ENCODE assay signal across 17 cellular contexts in the genomic region with DNA sequence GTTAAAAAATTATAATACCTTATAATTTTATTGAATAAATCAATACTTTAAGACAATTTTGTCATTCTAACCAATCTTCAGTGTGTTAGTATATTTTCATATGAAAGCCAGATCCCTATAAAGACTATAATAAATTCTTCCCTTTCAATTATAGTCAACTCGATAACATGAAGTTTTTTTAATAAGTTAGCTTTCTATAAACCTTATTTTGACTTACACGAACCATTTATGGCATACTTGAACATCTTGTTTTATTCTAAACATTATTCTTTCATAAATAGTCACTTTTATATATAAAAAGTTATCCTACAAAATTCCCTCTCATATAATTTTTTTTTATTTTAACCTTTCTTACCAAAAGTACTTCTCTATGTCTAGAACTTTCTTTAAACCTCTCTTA.
DNase-seq lines count a peak whose midpoint lies in the region; TF ChIP-seq lines count a peak whose summit lies in the region.
"Had no signal": no experiment of that assay in that cellular context is flagged by ENCODE, and none has a peak within 500 bp of the region (broad histone marks: within the 10 kb centered on the region; RNA-seq: fewer than 3 reads in every experiment).

No MANE protein-coding gene starts in this region.

- no peaks in the 10 kb centered on the region for H3K9me3 ChIP-seq in OCI-LY7 (ENCODE audit: low read length)

- no peaks in the 10 kb centered on the region for H3K36me3 ChIP-seq in OCI-LY7 (ENCODE audit: insufficient read depth, low read length)
- H3K36me3 ChIP-seq: BLaER1 treated with 17β-estradiol and CSF1 and Interleukin-3, amounts not matched to agents 10 nM and 100 nM had no signal

- intact Hi-C loops in OCI-LY7 (cut with micrococcal nuclease; ENCODE audit: unreplicated experiment), result no loop called here
- intact Hi-C loops in activated CD4-positive, alpha-beta memory T cell treated with anti-CD3 and anti-CD28 coated beads for 36 hours (cut with micrococcal nuclease), result no loop called here

- H3K27ac ChIP-seq in OCI-LY7 (ENCODE audit: low read depth, low read length, poor library complexity, severe bottlenecking), result no peak overlapping the region
- H3K27ac ChIP-seq: BLaER1 treated with 17β-estradiol and CSF1 and Interleukin-3, amounts not matched to agents 10 nM and 100 nM had no signal

- no peaks in the 10 kb centered on the region for H4K20me1 ChIP-seq in OCI-LY7 (ENCODE audit: insufficient read depth, low read length)
- H4K20me1 ChIP-seq: BLaER1 treated with 17β-estradiol and CSF1 and Interleukin-3, amounts not matched to agents 10 nM and 100 nM had no signal

- H3K27me3 Mint-ChIP-seq in activated CD4-positive, alpha-beta memory T cell treated with anti-CD3 and anti-CD28 coated beads for 36 hours, result peaks cover 27% of the 10 kb centered on the region

- no peaks in the 10 kb centered on the region for H3K9me3 Mint-ChIP-seq in activated CD4-positive, alpha-beta memory T cell treated with anti-CD3 and anti-CD28 coated beads for 36 hours
- H3K9me3 Mint-ChIP-seq: CD8-positive, alpha-beta T cell had no signal

- H3K4me1 ChIP-seq in OCI-LY7 (ENCODE audit: insufficient read depth, low read length, poor library complexity, severe bottlenecking), result no peaks in the 10 kb centered on the region

- H3K79me2 ChIP-seq in OCI-LY7 (ENCODE audit: insufficient read depth, low read depth, low read length), result no peaks in the 10 kb centered on the region

- no peak overlapping the region for H3K4me3 ChIP-seq in OCI-LY7 (ENCODE audit: low read depth, low read length, poor library complexity, severe bottlenecking)
- no peak overlapping the region for H3K4me3 ChIP-seq in choroid plexus epithelial cell (ENCODE audit: low read depth, low read length)
- H3K4me3 ChIP-seq: BLaER1 treated with 17β-estradiol and CSF1 and Interleukin-3, amounts not matched to agents 10 nM and 100 nM had no signal

- no peak overlapping the region for H3K27ac Mint-ChIP-seq in activated CD4-positive, alpha-beta memory T cell treated with anti-CD3 and anti-CD28 coated beads for 36 hours
- H3K27ac Mint-ChIP-seq: B cell; CD8-positive, alpha-beta T cell had no signal

- TF ChIP-seq CTCF in OCI-LY7 (conservative IDR thresholded peaks at IDR 0.05; ENCODE audit: low read length), result no peak
- TF ChIP-seq CTCF in choroid plexus epithelial cell (conservative IDR thresholded peaks at IDR 0.05; ENCODE audit: low read depth, low read length), result no peak

- no peaks in the 10 kb centered on the region for H3K9me2 ChIP-seq in OCI-LY7 (ENCODE audit: insufficient read depth, low read length)

- POLR2A ChIA-PET in OCI-LY7 (lab: Charles Lee), result interaction anchor here (0.5 kb wide), 1 partner anchor 79 kb away, joined by 3 read pairs; no protein-coding TSS in a partner anchor
- POLR2A ChIA-PET in activated CD4-positive, alpha-beta memory T cell treated with anti-CD3 and anti-CD28 coated beads for 36 hours (lab: Charles Lee), result no interaction called here

- no peak overlapping the region for H2AFZ ChIP-seq in OCI-LY7 (ENCODE audit: low read length)

- BruUV-seq in OCI-LY7 (replicated peaks; lab: Mats Ljungman, UMichigan), result no TSS peak

- H3K36me3 Mint-ChIP-seq in activated CD4-positive, alpha-beta memory T cell treated with anti-CD3 and anti-CD28 coated beads for 36 hours, result no peaks in the 10 kb centered on the region
- H3K36me3 Mint-ChIP-seq: CD8-positive, alpha-beta T cell had no signal

- H3K4me3 Mint-ChIP-seq in activated CD4-positive, alpha-beta memory T cell treated with anti-CD3 and anti-CD28 coated beads for 36 hours, result no peak overlapping the region
- H3K4me3 Mint-ChIP-seq: B cell; CD8-positive, alpha-beta T cell had no signal

- no peaks in the 10 kb centered on the region for H3K4me1 Mint-ChIP-seq in activated CD4-positive, alpha-beta memory T cell treated with anti-CD3 and anti-CD28 coated beads for 36 hours (ENCODE audit: low read depth)

- H3K4me2 ChIP-seq in OCI-LY7 (ENCODE audit: low read length), result no peak overlapping the region
- H3K4me2 ChIP-seq: BLaER1 treated with 17β-estradiol and CSF1 and Interleukin-3, amounts not matched to agents 10 nM and 100 nM had no signal

- CTCF ChIA-PET in OCI-LY7 (lab: Charles Lee; ENCODE audit: unreplicated experiment), result no interaction called here
- CTCF ChIA-PET in activated CD4-positive, alpha-beta memory T cell treated with anti-CD3 and anti-CD28 coated beads for 36 hours (lab: Charles Lee), result interaction anchor here (1.0 to 10.9 kb wide), 17 partner anchors 8 to 220 kb away, joined by 3 to 68 read pairs (median 15); no protein-coding TSS in a partner anchor

- DNase-seq in DMS53 (lab: John Stamatoyannopoulos, UW) (peak; percentile 6), DMS53 treated with DMSO at 0.1 percent for 48 hours (lab: John Stamatoyannopoulos, UW; ENCODE audit: unreplicated experiment) (no peak), OCI-LY7 (ENCODE audit: low spot score) (peak; percentile 19), choroid plexus epithelial cell (ENCODE audit: low read depth) (peak; percentile 2), RPMI8226 (no peak), SIG-M5 treated with dmso at 0.1 percent for 504 hours (lab: John Stamatoyannopoulos, UW; ENCODE audit: unreplicated experiment) (no peak)
- no peak for DNase-seq in activated CD4-positive, alpha-beta memory T cell treated with anti-CD3 and anti-CD28 coated beads for 36 hours
- DNase-seq: 8988T; Calu3; CD8-positive, alpha-beta T cell; DMS79 treated with DMSO at 0.1 percent for 48 hours; GF-D8; GOT3; H7; IMR-90 had no signal

Comparison
In these comparisons a context has a peak if more than half of its experiments do, and no peak if none do; other contexts are left out.
1. DNase-seq: peak in DMS53 (single experiment), OCI-LY7 (single experiment) and choroid plexus epithelial cell (single experiment); none in DMS53 treated with DMSO at 0.1 percent for 48 hours (single experiment), RPMI8226 (single experiment), activated CD4-positive, alpha-beta memory T cell treated with anti-CD3 and anti-CD28 coated beads for 36 hours (single experiment) and SIG-M5 treated with dmso at 0.1 percent for 504 hours (single experiment).